11 cellular contexts compared by ENCODE assay signal in the genomic region with DNA sequence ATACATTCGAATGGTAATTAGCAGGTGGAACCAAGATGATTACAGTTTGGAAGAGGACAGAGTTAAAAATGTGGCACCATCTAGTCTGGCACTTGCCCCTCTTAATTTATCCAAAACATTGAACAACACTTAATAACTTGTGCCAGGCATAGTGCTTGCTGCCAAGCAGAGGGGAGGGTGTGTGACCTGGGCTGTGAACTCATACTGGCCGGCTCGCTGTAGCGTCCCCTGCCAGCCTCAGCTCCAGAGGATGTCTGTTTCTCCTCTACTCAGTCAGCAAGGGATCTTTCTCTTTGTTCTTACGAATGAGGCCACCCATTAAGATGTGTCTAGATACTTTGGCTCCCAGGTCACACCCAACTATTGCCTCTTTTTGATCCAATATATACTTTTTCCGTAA.
DNase-seq lines count a peak whose midpoint lies in the region; ATAC-seq and TF ChIP-seq lines count a peak whose summit lies in the region.
"Had no signal": no experiment of that assay in that cellular context is flagged by ENCODE, and none has a peak within 500 bp of the region (broad histone marks: within the 10 kb centered on the region; RNA-seq: fewer than 3 reads in every experiment).

No MANE protein-coding gene starts in this region.

- H3K36me3 Mint-ChIP-seq in T-helper 2 cell treated with Interferon-gamma antibody and Interleukin-4, amounts not matched to agents 5 μg/mL and 100 μg/mL, for 36 hours (ENCODE audit: low read depth), result peaks cover 35% of the 10 kb centered on the region
- peaks cover 29% of the 10 kb centered on the region for H3K36me3 Mint-ChIP-seq in activated T-helper 1 cell treated with anti-CD3 and anti-CD28 coated beads, Interleukin-12 subunit alpha, Interleukin-12 subunit beta, Interleukin-2, Interleukin-4 antibody, amounts not matched to agents 30 ng/mL and 10 ng/mL and 1 ng/mL, durations not matched to agents 14 hours and 24 hours and 36 hours (ENCODE audit: low read depth)

- TF ChIP-seq CTCF in neutrophil (IDR thresholded peaks at IDR 0.05) (no peak), lower leg skin (IDR thresholded peaks at IDR 0.05) (no peak)

- H3K9me3 ChIP-seq in neutrophil, result no peaks in the 10 kb centered on the region
- H3K9me3 ChIP-seq: thyroid gland had no signal

- H3K4me3 ChIP-seq in neutrophil (ENCODE audit: low read depth in 1 of 2, low read length in 1 of 2), result peak overlapping the region; percentile 41 to 47
- no peak overlapping the region for H3K4me3 ChIP-seq in lower leg skin (ENCODE audit: low read depth, poor library complexity, severe bottlenecking)
- H3K4me3 ChIP-seq: thyroid gland had no signal

- H3K4me1 ChIP-seq in neutrophil (ENCODE audit: control insufficient read depth in 1 of 2, insufficient read depth in 1 of 2, low read depth in 1 of 2, low read length in 1 of 2), result peaks cover 27 to 28% of the 10 kb centered on the region in 2 experiments
- H3K4me1 ChIP-seq: thyroid gland had no signal

- H3K27ac Mint-ChIP-seq in T-helper 2 cell treated with Interferon-gamma antibody and Interleukin-4, amounts not matched to agents 5 μg/mL and 100 μg/mL, for 36 hours, result peak overlapping the region; percentile 98
- peak overlapping the region; percentile 96 for H3K27ac Mint-ChIP-seq in activated T-helper 1 cell treated with anti-CD3 and anti-CD28 coated beads, Interleukin-12 subunit alpha, Interleukin-12 subunit beta, Interleukin-2, Interleukin-4 antibody, amounts not matched to agents 30 ng/mL and 10 ng/mL and 1 ng/mL, durations not matched to agents 14 hours and 24 hours and 36 hours

- H3K27me3 Mint-ChIP-seq in T-helper 2 cell treated with Interferon-gamma antibody and Interleukin-4, amounts not matched to agents 5 μg/mL and 100 μg/mL, for 36 hours (ENCODE audit: low read depth), result no peaks in the 10 kb centered on the region
- no peaks in the 10 kb centered on the region for H3K27me3 Mint-ChIP-seq in activated T-helper 1 cell treated with anti-CD3 and anti-CD28 coated beads, Interleukin-12 subunit alpha, Interleukin-12 subunit beta, Interleukin-2, Interleukin-4 antibody, amounts not matched to agents 30 ng/mL and 10 ng/mL and 1 ng/mL, durations not matched to agents 14 hours and 24 hours and 36 hours (ENCODE audit: insufficient read depth)

- peak overlapping the region; percentile 87 for H3K27ac ChIP-seq in neutrophil
- H3K27ac ChIP-seq: thyroid gland, VCaP had no signal

- peak overlapping the region; percentile 80 for H3K4me3 Mint-ChIP-seq in T-helper 2 cell treated with Interferon-gamma antibody and Interleukin-4, amounts not matched to agents 5 μg/mL and 100 μg/mL, for 36 hours
- peak overlapping the region; percentile 71 for H3K4me3 Mint-ChIP-seq in activated T-helper 1 cell treated with anti-CD3 and anti-CD28 coated beads, Interleukin-12 subunit alpha, Interleukin-12 subunit beta, Interleukin-2, Interleukin-4 antibody, amounts not matched to agents 30 ng/mL and 10 ng/mL and 1 ng/mL, durations not matched to agents 14 hours and 24 hours and 36 hours

- no peak for DNase-seq in T-helper 2 cell treated with Interferon-gamma antibody and Interleukin-4, amounts not matched to agents 5 μg/mL and 100 μg/mL, for 36 hours (ENCODE audit: low spot score)
- DNase-seq in T-helper 2 cell (no peak), DMS79 (lab: John Stamatoyannopoulos, UW) (no peak), lower leg skin (ENCODE audit: low spot score in 2 of 2) (no peak), RKO (ENCODE audit: low spot score) (no peak)
- DNase-seq in activated T-helper 1 cell treated with anti-CD3 and anti-CD28 coated beads, Interleukin-12 subunit alpha, Interleukin-12 subunit beta, Interleukin-2, Interleukin-4 antibody, amounts not matched to agents 30 ng/mL and 10 ng/mL and 1 ng/mL, durations not matched to agents 14 hours and 24 hours and 36 hours (ENCODE audit: low spot score), result no peak
- DNase-seq: glutamatergic neuron, thyroid gland had no signal

- H3K4me1 Mint-ChIP-seq in T-helper 2 cell treated with Interferon-gamma antibody and Interleukin-4, amounts not matched to agents 5 μg/mL and 100 μg/mL, for 36 hours (ENCODE audit: low read depth), result peaks cover 39% of the 10 kb centered on the region
- peaks cover 60% of the 10 kb centered on the region for H3K4me1 Mint-ChIP-seq in activated T-helper 1 cell treated with anti-CD3 and anti-CD28 coated beads, Interleukin-12 subunit alpha, Interleukin-12 subunit beta, Interleukin-2, Interleukin-4 antibody, amounts not matched to agents 30 ng/mL and 10 ng/mL and 1 ng/mL, durations not matched to agents 14 hours and 24 hours and 36 hours (ENCODE audit: low read depth)

- H3K36me3 ChIP-seq in neutrophil, result no peaks in the 10 kb centered on the region
- H3K36me3 ChIP-seq: thyroid gland had no signal

- no peaks in the 10 kb centered on the region for H3K27me3 ChIP-seq in neutrophil
- H3K27me3 ChIP-seq: thyroid gland had no signal

- peak; percentile 10 for ATAC-seq in HG02678 (IDR thresholded peaks at IDR 0.05; ENCODE audit: unreplicated experiment)

- intact Hi-C loops in activated T-helper 1 cell treated with anti-CD3 and anti-CD28 coated beads, Interleukin-12 subunit alpha, Interleukin-12 subunit beta, Interleukin-2, Interleukin-4 antibody, amounts not matched to agents 30 ng/mL and 10 ng/mL and 1 ng/mL, durations not matched to agents 14 hours and 24 hours and 36 hours (cut with micrococcal nuclease), result loop anchor here (5.0 to 10.0 kb wide), 7 partner anchors 60 to 1783 kb away; partner anchors contain the start of genes C7orf25 and INHBA
- intact Hi-C loops in lower leg skin (cut with DNase I; ENCODE audit: low total_unique reads), result no loop called here

- WGBS in lower leg skin, 2 donors, result 80 to 82% methylated on average over 6 of the region's 6 CpGs

- TF ChIP-seq POLR2A in lower leg skin (IDR thresholded peaks at IDR 0.05), result no peak

- H3K9me3 Mint-ChIP-seq in T-helper 2 cell treated with Interferon-gamma antibody and Interleukin-4, amounts not matched to agents 5 μg/mL and 100 μg/mL, for 36 hours, result peaks cover 25% of the 10 kb centered on the region
- H3K9me3 Mint-ChIP-seq in activated T-helper 1 cell treated with anti-CD3 and anti-CD28 coated beads, Interleukin-12 subunit alpha, Interleukin-12 subunit beta, Interleukin-2, Interleukin-4 antibody, amounts not matched to agents 30 ng/mL and 10 ng/mL and 1 ng/mL, durations not matched to agents 14 hours and 24 hours and 36 hours, result peaks cover 28% of the 10 kb centered on the region
